1 cellular context compared by ENCODE assay signal in genomic region chr1:235933017-235933416, GRCh38.
TF ChIP-seq lines count a peak whose summit lies in the region.

No MANE protein-coding gene starts in this region.

TF ChIP-seq in HEK293, 187 proteins besides CTCF, POLR2A, EP300 and RAD21 (continued from another document):
- no peak for TF ChIP-seq ZBTB10 (tag by site-specific recombination; IDR thresholded peaks at IDR 0.05)
- TF ChIP-seq SCRT1 (tag by site-specific recombination; IDR thresholded peaks at IDR 0.05; ENCODE audit: borderline replicate concordance): peak; percentile 62
- no peak for TF ChIP-seq ZBTB8A (tag by site-specific recombination; IDR thresholded peaks at IDR 0.05)
- no peak for TF ChIP-seq PRDM2 (tag by site-specific recombination; IDR thresholded peaks at IDR 0.05; ENCODE audit: borderline replicate concordance)
- TF ChIP-seq ZNF362 (tag by site-specific recombination; IDR thresholded peaks at IDR 0.05): peak; percentile 14; the same call in 1 of the 2 replicates
- no peak for TF ChIP-seq ZNF223 (tag by site-specific recombination; IDR thresholded peaks at IDR 0.05)
